ENCODE assay signal across 25 cellular contexts in the genomic region with DNA sequence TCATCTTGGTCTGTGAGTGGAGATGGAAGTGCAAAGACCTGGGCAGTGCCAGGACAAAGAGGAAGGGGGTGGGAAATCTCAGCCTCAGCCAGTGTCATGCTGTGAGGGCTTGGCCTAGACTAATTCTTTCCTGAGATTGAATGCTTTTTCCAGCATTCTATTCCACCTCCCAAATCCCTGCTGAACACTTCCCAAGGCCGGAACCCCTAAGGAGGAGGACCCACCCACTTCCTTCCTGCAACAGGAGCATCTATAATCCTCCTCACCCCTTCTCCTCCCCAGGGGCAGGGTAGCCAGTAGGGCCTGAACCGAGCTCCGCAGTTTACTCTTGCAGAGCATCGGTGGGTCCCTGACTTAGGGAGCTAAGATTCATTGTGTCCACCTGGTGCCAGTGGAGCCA. TPM values are rescaled to one million over a fixed set of nuclear protein-coding genes. Genes with fewer than 3 reads are reported as not detected.
"Had no signal": no experiment of that assay in that cellular context is flagged by ENCODE, and none has a peak within 500 bp of the region (broad histone marks: within the 10 kb centered on the region; RNA-seq: fewer than 3 reads in every experiment).

No MANE protein-coding gene starts in this region.

- H3K36me3 ChIP-seq: colonic mucosa, esophagus squamous epithelium, ovary, sigmoid colon, stomach, thyroid gland had no signal

- H3K27ac Mint-ChIP-seq: immature natural killer cell; memory B cell; natural killer cell; stimulated activated effector memory CD8-positive, alpha-beta T cell treated with anti-CD3 and anti-CD28 coated beads, Interleukin-12 subunit alpha, Interleukin-12 subunit beta, amount 100 ng/mL, for 72 hours had no signal

- DNase-seq: colonic mucosa; dermis blood vessel endothelial cell; effector memory CD4-positive, alpha-beta T cell; erythroblast; esophagus squamous epithelium; foreskin melanocyte; hypothalamus; immature natural killer cell; islet precursor cell; kidney glomerular epithelial cell; natural killer cell; nucleus accumbens; ovary; psoas muscle; right cardiac atrium; sigmoid colon; stimulated activated CD4-positive, alpha-beta T cell treated with anti-CD3 and anti-CD28 coated beads, Interleukin-2, amount 100 ng/mL, for 24 hours; stimulated activated CD4-positive, alpha-beta T cell treated with anti-CD3 and anti-CD28 coated beads, Interleukin-4, amount 100 ng/mL, for 24 hours; stimulated activated naive CD4-positive, alpha-beta T cell treated with Interleukin-2 at 50 U/mL for 16 hours; stomach; thyroid gland; trophoblast cell had no signal

- H3K27me3 ChIP-seq: ovary, thyroid gland had no signal

- H3K27ac ChIP-seq: colonic mucosa, esophagus squamous epithelium, ovary, psoas muscle, sigmoid colon, stomach, thyroid gland had no signal

- ATAC-seq: natural killer cell; psoas muscle; right cardiac atrium; stimulated activated effector memory CD8-positive, alpha-beta T cell treated with anti-CD3 and anti-CD28 coated beads, Interleukin-12 subunit alpha, Interleukin-12 subunit beta, amount 100 ng/mL, for 72 hours had no signal

- H3K9me3 ChIP-seq: colonic mucosa, esophagus squamous epithelium, ovary, psoas muscle, sigmoid colon, stomach, thyroid gland had no signal

- H3K4me3 ChIP-seq: colonic mucosa, esophagus squamous epithelium, lung, ovary, psoas muscle, sigmoid colon, stomach, thyroid gland had no signal

- H3K4me3 Mint-ChIP-seq: immature natural killer cell; memory B cell; natural killer cell; stimulated activated effector memory CD8-positive, alpha-beta T cell treated with anti-CD3 and anti-CD28 coated beads, Interleukin-12 subunit alpha, Interleukin-12 subunit beta, amount 100 ng/mL, for 72 hours had no signal

- H3K36me3 Mint-ChIP-seq: immature natural killer cell; memory B cell; natural killer cell; stimulated activated effector memory CD8-positive, alpha-beta T cell treated with anti-CD3 and anti-CD28 coated beads, Interleukin-12 subunit alpha, Interleukin-12 subunit beta, amount 100 ng/mL, for 72 hours had no signal

- H3K4me1 Mint-ChIP-seq: immature natural killer cell; memory B cell; natural killer cell; stimulated activated effector memory CD8-positive, alpha-beta T cell treated with anti-CD3 and anti-CD28 coated beads, Interleukin-12 subunit alpha, Interleukin-12 subunit beta, amount 100 ng/mL, for 72 hours had no signal

- H3K9me3 Mint-ChIP-seq: immature natural killer cell; memory B cell; natural killer cell; stimulated activated effector memory CD8-positive, alpha-beta T cell treated with anti-CD3 and anti-CD28 coated beads, Interleukin-12 subunit alpha, Interleukin-12 subunit beta, amount 100 ng/mL, for 72 hours had no signal

RNA-seq across cellular contexts. Expression of a gene that starts 3.2 kb away (rescaled TPM):
- total RNA-seq: dermis blood vessel endothelial cell had no signal
